Comparison of ENCODE assay signal across 19 cellular contexts in the genomic region with DNA sequence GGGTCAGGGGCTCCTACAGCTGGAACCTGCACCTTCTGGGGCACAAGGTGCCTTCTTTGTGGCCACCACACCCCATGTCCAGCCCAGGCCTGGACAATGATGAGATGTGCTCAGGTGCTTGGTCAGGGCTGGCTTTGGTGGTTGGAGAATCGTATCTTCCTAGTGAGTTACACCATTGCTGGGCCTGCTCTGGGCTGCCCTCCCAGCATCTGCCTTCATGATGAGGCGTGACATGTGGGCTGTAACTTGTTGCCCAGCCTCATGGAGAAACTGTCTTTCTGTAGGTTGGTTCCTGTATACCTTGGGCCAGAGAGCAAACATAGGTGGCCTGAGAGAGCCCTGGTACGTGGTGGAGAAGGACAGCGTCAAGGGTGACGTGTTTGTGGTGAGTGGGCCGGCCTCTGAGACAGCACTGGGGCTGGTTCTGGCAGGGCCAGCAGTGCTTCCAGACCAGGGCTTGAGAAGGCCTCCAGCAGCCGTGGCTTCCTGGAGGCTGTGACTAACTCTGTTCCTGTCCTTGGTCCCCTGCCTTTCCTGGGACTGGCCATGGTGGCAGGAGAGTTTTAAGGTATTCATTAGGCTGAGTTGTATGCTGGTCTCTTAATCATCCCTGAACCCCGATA. TPM values are rescaled to one million over a fixed set of nuclear protein-coding genes. Genes with fewer than 3 reads are reported as not detected.
DNase-seq lines count a peak whose midpoint lies in the region; ATAC-seq and TF ChIP-seq lines count a peak whose summit lies in the region.
"Had no signal": no experiment of that assay in that cellular context is flagged by ENCODE, and none has a peak within 500 bp of the region (broad histone marks: within the 10 kb centered on the region; RNA-seq: fewer than 3 reads in every experiment).

No MANE protein-coding gene starts in this region.

- peaks cover 0 to 4% of the 10 kb centered on the region in 2 donors for H3K4me1 ChIP-seq in left lung
- H3K4me1 ChIP-seq in aorta (ENCODE audit: control insufficient read depth in 1 of 2, insufficient read depth in 2 of 2, low read length in 2 of 2) = no peaks in the 10 kb centered on the region

- WGBS in aorta, 2 donors = 86 to 90% methylated on average over 8 of the region's 8 CpGs

- peaks cover 12% of the 10 kb centered on the region for H3K4me1 Mint-ChIP-seq in central memory CD8-positive, alpha-beta T cell
- H3K4me1 Mint-ChIP-seq: activated naive CD4-positive, alpha-beta T cell treated with anti-CD3 and anti-CD28 coated beads, Interleukin-2, amount 50 U/mL, for 24 hours had no signal

- H3K36me3 ChIP-seq in left lung (peaks cover 0 to 100% of the 10 kb centered on the region in 2 donors), aorta (ENCODE audit: control insufficient read depth in 1 of 2, insufficient read depth in 2 of 2, low read length in 1 of 2) (peaks cover 0 to 10% of the 10 kb centered on the region in 2 donors)

- TF ChIP-seq CTCF in left lung (IDR thresholded peaks at IDR 0.05) = no peak

- H3K27me3 ChIP-seq in left lung (no peaks in the 10 kb centered on the region), aorta (ENCODE audit: control insufficient read depth in 1 of 2, insufficient read depth in 2 of 2, low read length in 1 of 2) (no peaks in the 10 kb centered on the region)
- H3K27me3 ChIP-seq: suprapubic skin had no signal

- DNase-seq in DMS53 (lab: John Stamatoyannopoulos, UW) = peak; percentile 71
- DNase-seq in DMS53 treated with DMSO at 0.1 percent for 48 hours (lab: John Stamatoyannopoulos, UW; ENCODE audit: unreplicated experiment) = no peak
- no peak for DNase-seq in central memory CD8-positive, alpha-beta T cell (ENCODE audit: low spot score in 2 of 2)
- DNase-seq in left lung = peak in 1 of 2 donors; percentile 55
- peak; percentile 24 to 65 for DNase-seq in aorta
- DNase-seq in activated CD4-positive, alpha-beta T cell treated with anti-CD3 and anti-CD28 coated beads, Interleukin-2, amount 50 U/mL, for 4 hours = no peak
- no peak for DNase-seq in SKM-1 (lab: John Stamatoyannopoulos, UW; ENCODE audit: unreplicated experiment)
- DNase-seq: activated CD8-positive, alpha-beta T cell treated with anti-CD3 and anti-CD28 coated beads for 36 hours; activated T-cell treated with anti-CD3 and anti-CD28 coated beads, Interleukin-2, amount 50 U/mL, for 48 hours; NCI-H187; stimulated activated CD4-positive, alpha-beta T cell treated with anti-CD3 and anti-CD28 coated beads, Interleukin-4, amount 100 ng/mL, for 24 hours; T-helper 1 cell had no signal

- peak overlapping the region; percentile 35 for H3K27ac Mint-ChIP-seq in central memory CD8-positive, alpha-beta T cell (ENCODE audit: low read depth)
- H3K27ac Mint-ChIP-seq: activated CD8-positive, alpha-beta T cell treated with anti-CD3 and anti-CD28 coated beads for 36 hours; activated naive CD4-positive, alpha-beta T cell treated with anti-CD3 and anti-CD28 coated beads, Interleukin-2, amount 50 U/mL, for 24 hours; natural killer cell treated with Interleukin-12 subunit alpha and Interleukin-12 subunit beta and Interleukin-15 and Interleukin-18, amount 100 ng/mL, for 72 hours had no signal

- ATAC-seq in central memory CD8-positive, alpha-beta T cell (replicated peaks; ENCODE audit: extremely low read depth, poor library complexity, severe bottlenecking) = no peak
- ATAC-seq in left lung (no peak), aorta (ENCODE audit: low FRiP score) (no peak), GM18511 (IDR thresholded peaks at IDR 0.05; ENCODE audit: unreplicated experiment) (no peak)
- ATAC-seq: natural killer cell treated with Interleukin-12 subunit alpha and Interleukin-12 subunit beta and Interleukin-15 and Interleukin-18, amount 100 ng/mL, for 72 hours had no signal

- peaks cover 25% of the 10 kb centered on the region for H3K36me3 Mint-ChIP-seq in central memory CD8-positive, alpha-beta T cell (ENCODE audit: insufficient read depth)
- H3K36me3 Mint-ChIP-seq: natural killer cell treated with Interleukin-12 subunit alpha and Interleukin-12 subunit beta and Interleukin-15 and Interleukin-18, amount 100 ng/mL, for 72 hours had no signal

- H3K4me3 ChIP-seq in left lung = no peak overlapping the region
- no peak overlapping the region for H3K4me3 ChIP-seq in aorta (ENCODE audit: low read length in 2 of 2)
- H3K4me3 ChIP-seq: smooth muscle cell, suprapubic skin had no signal

- H3K9me3 Mint-ChIP-seq in central memory CD8-positive, alpha-beta T cell = no peaks in the 10 kb centered on the region
- H3K9me3 Mint-ChIP-seq: activated CD8-positive, alpha-beta T cell treated with anti-CD3 and anti-CD28 coated beads for 36 hours; activated naive CD4-positive, alpha-beta T cell treated with anti-CD3 and anti-CD28 coated beads, Interleukin-2, amount 50 U/mL, for 24 hours; natural killer cell treated with Interleukin-12 subunit alpha and Interleukin-12 subunit beta and Interleukin-15 and Interleukin-18, amount 100 ng/mL, for 72 hours had no signal

- intact Hi-C loops in left lung (cut with DNase I) (no loop called here), aorta (cut with DNase I) (loop anchor here in 1 of 2 donors (10.0 kb wide), 1 partner anchor 191 kb away; no protein-coding TSS in a partner anchor)

- peak overlapping the region; percentile 3 to 13 for H3K27ac ChIP-seq in left lung
- H3K27ac ChIP-seq in aorta (ENCODE audit: low read depth in 1 of 2, low read length in 2 of 2) = no peak overlapping the region
- H3K27ac ChIP-seq: C4-2B, suprapubic skin, WERI-Rb-1 had no signal

- H3K27me3 Mint-ChIP-seq in central memory CD8-positive, alpha-beta T cell = no peaks in the 10 kb centered on the region
- H3K27me3 Mint-ChIP-seq: activated CD8-positive, alpha-beta T cell treated with anti-CD3 and anti-CD28 coated beads for 36 hours; activated naive CD4-positive, alpha-beta T cell treated with anti-CD3 and anti-CD28 coated beads, Interleukin-2, amount 50 U/mL, for 24 hours; natural killer cell treated with Interleukin-12 subunit alpha and Interleukin-12 subunit beta and Interleukin-15 and Interleukin-18, amount 100 ng/mL, for 72 hours had no signal

- H3K4me3 Mint-ChIP-seq in central memory CD8-positive, alpha-beta T cell = no peak overlapping the region
- H3K4me3 Mint-ChIP-seq: activated CD8-positive, alpha-beta T cell treated with anti-CD3 and anti-CD28 coated beads for 36 hours; activated naive CD4-positive, alpha-beta T cell treated with anti-CD3 and anti-CD28 coated beads, Interleukin-2, amount 50 U/mL, for 24 hours; natural killer cell treated with Interleukin-12 subunit alpha and Interleukin-12 subunit beta and Interleukin-15 and Interleukin-18, amount 100 ng/mL, for 72 hours had no signal

- H3K9me3 ChIP-seq in left lung (no peaks in the 10 kb centered on the region), aorta (ENCODE audit: control insufficient read depth, low read length) (no peaks in the 10 kb centered on the region)
- H3K9me3 ChIP-seq: suprapubic skin had no signal

RNA-seq across cellular contexts. Expression of gene TRMU, which starts 18.1 kb away (rescaled TPM):
- total RNA-seq in left lung (10 to 100 TPM; 34.1 to 35.8 TPM), aorta (10 to 100 TPM; 29.8 to 37.8 TPM)
- 10 to 100 TPM; 11.3 to 66.4 TPM for polyA plus RNA-seq in aorta

RNA-seq across cellular contexts. Expression of gene GTSE1, which starts 56.9 kb away (rescaled TPM):
- total RNA-seq in left lung (1 to 10 TPM; 1.5 to 6.4 TPM), aorta (1 to 10 TPM in 1 of 2 donors, under 1 TPM in 1; 0.55 to 1.5 TPM)
- 1 to 10 TPM in 1 of 2 donors, under 1 TPM in 1; 0.82 to 1.0 TPM for polyA plus RNA-seq in aorta

Comparison
In these comparisons a context has a peak if more than half of its experiments do, and no peak if none do; other contexts are left out.
1. DNase-seq: peak in DMS53 (single experiment) and aorta (2 of 2); none in DMS53 treated with DMSO at 0.1 percent for 48 hours (single experiment), central memory CD8-positive, alpha-beta T cell (0 of 2), activated CD4-positive, alpha-beta T cell treated with anti-CD3 and anti-CD28 coated beads, Interleukin-2, amount 50 U/mL, for 4 hours (0 of 2) and SKM-1 (single experiment).
2. H3K27ac ChIP-seq: peak in left lung (2 of 2); none in aorta (0 of 2).